8 cellular contexts compared by ENCODE assay signal in the genomic region with DNA sequence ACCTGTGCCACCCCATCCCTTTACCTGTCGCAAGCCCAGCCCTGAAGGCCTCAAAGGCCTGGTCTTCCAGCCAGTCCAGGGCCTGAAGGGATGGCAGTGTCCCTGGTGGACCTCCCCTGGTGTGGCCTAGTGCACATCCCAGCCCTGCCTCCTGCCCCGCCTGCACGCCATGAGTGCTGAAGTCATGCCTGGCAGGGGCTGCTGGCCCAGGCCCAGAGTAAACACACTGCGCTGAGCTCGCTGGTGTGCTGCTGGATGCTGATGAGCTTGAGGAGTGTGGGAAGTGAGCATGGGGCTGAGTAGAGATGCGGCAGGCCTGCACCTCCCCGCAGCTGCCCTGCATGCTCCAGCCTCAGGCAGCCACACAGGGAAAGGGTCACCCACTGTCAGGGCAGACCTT. TPM values are rescaled to one million over a fixed set of nuclear protein-coding genes. Genes with fewer than 3 reads are reported as not detected.
DNase-seq lines count a peak whose midpoint lies in the region; ATAC-seq and TF ChIP-seq lines count a peak whose summit lies in the region.

No MANE protein-coding gene starts in this region.

- H3K4me3 ChIP-seq in fibroblast of lung (replicated peaks in 1 of 4; ENCODE audit: control extremely low read depth in 1 of 4, insufficient read depth in 1 of 4, low read depth in 3 of 4, low read length in 4 of 4) (no peak overlapping the region), OCI-LY7 (ENCODE audit: low read depth, low read length, poor library complexity, severe bottlenecking) (no peak overlapping the region)

- DNase-seq in DMS 273 (lab: John Stamatoyannopoulos, UW; ENCODE audit: unreplicated experiment) (peak; percentile 88), NCI-H748 (lab: John Stamatoyannopoulos, UW; ENCODE audit: unreplicated experiment) (peak; percentile 63), fibroblast of lung (ENCODE audit: low read depth in 2 of 2) (peak; percentile 93 to 95), osteocyte (ENCODE audit: extremely low spot score, unreplicated experiment) (peak; percentile 96), OCI-LY7 (ENCODE audit: low spot score) (no peak)
- no peak for DNase-seq in activated naive CD8-positive, alpha-beta T cell treated with anti-CD3 and anti-CD28 coated beads for 36 hours

- no peaks in the 10 kb centered on the region for H3K27me3 ChIP-seq in fibroblast of lung (ENCODE audit: control insufficient read depth, insufficient read depth, low read length)

- H3K4me2 ChIP-seq in fibroblast of lung (ENCODE audit: extremely low read depth, insufficient read depth, low read length) (no peak overlapping the region), OCI-LY7 (ENCODE audit: low read length) (no peak overlapping the region)

- peaks cover 60% of the 10 kb centered on the region for H3K36me3 Mint-ChIP-seq in osteocyte (ENCODE audit: unreplicated experiment)
- no peaks in the 10 kb centered on the region for H3K36me3 Mint-ChIP-seq in activated naive CD8-positive, alpha-beta T cell treated with anti-CD3 and anti-CD28 coated beads for 36 hours

- H3K9me3 Mint-ChIP-seq in osteocyte (ENCODE audit: unreplicated experiment) = no peaks in the 10 kb centered on the region
- H3K9me3 Mint-ChIP-seq in activated naive CD8-positive, alpha-beta T cell treated with anti-CD3 and anti-CD28 coated beads for 36 hours = no peaks in the 10 kb centered on the region

- CTCF ChIA-PET in OCI-LY7 (lab: Charles Lee; ENCODE audit: unreplicated experiment) = no interaction called here

- peaks cover 52% of the 10 kb centered on the region for H3K4me1 Mint-ChIP-seq in osteocyte (ENCODE audit: unreplicated experiment)
- no peaks in the 10 kb centered on the region for H3K4me1 Mint-ChIP-seq in activated naive CD8-positive, alpha-beta T cell treated with anti-CD3 and anti-CD28 coated beads for 36 hours

- H3K27ac Mint-ChIP-seq in osteocyte (ENCODE audit: unreplicated experiment) = peak overlapping the region; percentile 98
- H3K27ac Mint-ChIP-seq in activated naive CD8-positive, alpha-beta T cell treated with anti-CD3 and anti-CD28 coated beads for 36 hours = no peak overlapping the region

- H3K27ac ChIP-seq in fibroblast of lung (ENCODE audit: insufficient read depth, low read length) (peak overlapping the region; percentile 56), OCI-LY7 (ENCODE audit: low read depth, low read length, poor library complexity, severe bottlenecking) (no peak overlapping the region)

- no peaks in the 10 kb centered on the region for H3K79me2 ChIP-seq in fibroblast of lung (ENCODE audit: control insufficient read depth, insufficient read depth, low read length)
- no peaks in the 10 kb centered on the region for H3K79me2 ChIP-seq in OCI-LY7 (ENCODE audit: insufficient read depth, low read depth, low read length)

- POLR2A ChIA-PET in OCI-LY7 (lab: Charles Lee) = no interaction called here

- no TSS peak for BruUV-seq in OCI-LY7 (replicated peaks; lab: Mats Ljungman, UMichigan)

- intact Hi-C loops in OCI-LY7 (cut with micrococcal nuclease; ENCODE audit: unreplicated experiment) = no loop called here

- H3K27me3 Mint-ChIP-seq in osteocyte (ENCODE audit: unreplicated experiment) = no peaks in the 10 kb centered on the region
- H3K27me3 Mint-ChIP-seq in activated naive CD8-positive, alpha-beta T cell treated with anti-CD3 and anti-CD28 coated beads for 36 hours = no peaks in the 10 kb centered on the region

- peak overlapping the region; percentile 42 for H3K4me3 Mint-ChIP-seq in osteocyte (ENCODE audit: unreplicated experiment)
- no peak overlapping the region for H3K4me3 Mint-ChIP-seq in activated naive CD8-positive, alpha-beta T cell treated with anti-CD3 and anti-CD28 coated beads for 36 hours

- peaks cover 4% of the 10 kb centered on the region for H3K36me3 ChIP-seq in fibroblast of lung (ENCODE audit: control insufficient read depth, insufficient read depth, low read length)
- H3K36me3 ChIP-seq in OCI-LY7 (ENCODE audit: insufficient read depth, low read length) = no peaks in the 10 kb centered on the region

- TF ChIP-seq CTCF in fibroblast of lung (conservative IDR thresholded peaks at IDR 0.05 in 1 of 2, IDR thresholded peaks at IDR 0.05 in 1 of 2; ENCODE audit: low read depth in 1 of 2, low read length in 2 of 2) = no peak
- no peak for TF ChIP-seq CTCF in osteocyte (IDR thresholded peaks at IDR 0.05)
- no peak for TF ChIP-seq CTCF in OCI-LY7 (conservative IDR thresholded peaks at IDR 0.05; ENCODE audit: low read length)

- ATAC-seq in HG02763 (IDR thresholded peaks at IDR 0.05; ENCODE audit: unreplicated experiment) (no peak), GM19324 (IDR thresholded peaks at IDR 0.05; ENCODE audit: low FRiP score, unreplicated experiment) (no peak)

- H3K4me1 ChIP-seq in fibroblast of lung (ENCODE audit: control insufficient read depth, extremely low read depth, insufficient read depth, low read length) (peaks cover 10% of the 10 kb centered on the region), OCI-LY7 (ENCODE audit: insufficient read depth, low read length, poor library complexity, severe bottlenecking) (no peaks in the 10 kb centered on the region)

- H3K9me3 ChIP-seq in fibroblast of lung (ENCODE audit: control insufficient read depth, insufficient read depth, low read depth, low read length) (no peaks in the 10 kb centered on the region), OCI-LY7 (ENCODE audit: low read length) (no peaks in the 10 kb centered on the region)

- H2AFZ ChIP-seq in fibroblast of lung (ENCODE audit: low read length) (peak overlapping the region; percentile 15), OCI-LY7 (ENCODE audit: low read length) (no peak overlapping the region)

- H3K9ac ChIP-seq in fibroblast of lung (ENCODE audit: insufficient read depth, low read length) = no peak overlapping the region

- no peaks in the 10 kb centered on the region for H4K20me1 ChIP-seq in fibroblast of lung (ENCODE audit: control insufficient read depth, extremely low read depth, insufficient read depth, low read length)
- no peaks in the 10 kb centered on the region for H4K20me1 ChIP-seq in OCI-LY7 (ENCODE audit: insufficient read depth, low read length)

- H3K9me2 ChIP-seq in OCI-LY7 (ENCODE audit: insufficient read depth, low read length) = no peaks in the 10 kb centered on the region

RNA-seq across cellular contexts. Expression of gene HTRA1, which starts 43.2 kb away (rescaled TPM):
- total RNA-seq in fibroblast of lung (109 and 198 TPM in 2 replicates), osteocyte (1,546 and 1,638 TPM in 2 replicates), OCI-LY7 (2022) (not detected in 2 replicates)
- polyA plus RNA-seq in fibroblast of lung = 178 and 216 TPM in 2 replicates
- 143 and 170 TPM in 2 replicates for polyA plus RNA-seq in fibroblast of lung (2012)
- polyA minus RNA-seq in fibroblast of lung (ENCODE audit: low replicate concordance) = 24.3 and 53.8 TPM in 2 replicates
- total RNA-seq in activated naive CD8-positive, alpha-beta T cell treated with anti-CD3 and anti-CD28 coated beads for 36 hours = not detected
- not detected in 2 replicates for total RNA-seq in OCI-LY7 (2014; rRNA removed; shearing (Covaris generic))

RNA-seq across cellular contexts. Expression of gene ARMS2, which starts 50.1 kb away (rescaled TPM):
- total RNA-seq in fibroblast of lung (not detected in 2 replicates), osteocyte (not detected in 2 replicates), OCI-LY7 (2022) (not detected in 2 replicates)
- not detected in 2 replicates for polyA plus RNA-seq in fibroblast of lung
- not detected in 2 replicates for polyA plus RNA-seq in fibroblast of lung (2012)
- polyA minus RNA-seq in fibroblast of lung (ENCODE audit: low replicate concordance) = not detected in 2 replicates
- not detected for total RNA-seq in activated naive CD8-positive, alpha-beta T cell treated with anti-CD3 and anti-CD28 coated beads for 36 hours
- total RNA-seq in OCI-LY7 (2014; rRNA removed; shearing (Covaris generic)) = not detected in 2 replicates

RNA-seq across cellular contexts. Expression of gene DMBT1, which starts 56.0 kb away (rescaled TPM):
- total RNA-seq in fibroblast of lung (under 0.01 TPM in 2 replicates), osteocyte (0.08 TPM in 2 replicates), OCI-LY7 (2022) (not detected in 2 replicates)
- not detected in 2 replicates for polyA plus RNA-seq in fibroblast of lung
- not detected in 2 replicates for polyA plus RNA-seq in fibroblast of lung (2012)
- not detected in 2 replicates for polyA minus RNA-seq in fibroblast of lung (ENCODE audit: low replicate concordance)
- total RNA-seq in activated naive CD8-positive, alpha-beta T cell treated with anti-CD3 and anti-CD28 coated beads for 36 hours = not detected
- not detected in 2 replicates for total RNA-seq in OCI-LY7 (2014; rRNA removed; shearing (Covaris generic))

Comparison
In these comparisons a context has a peak if more than half of its experiments do, and no peak if none do; other contexts are left out.
1. DNase-seq: peak in DMS 273 (single experiment), NCI-H748 (single experiment), fibroblast of lung (2 of 2) and osteocyte (single experiment); none in activated naive CD8-positive, alpha-beta T cell treated with anti-CD3 and anti-CD28 coated beads for 36 hours (single experiment) and OCI-LY7 (single experiment).
2. RNA of gene HTRA1, which starts 43.2 kb away (total RNA-seq): 1,546 to 1,638 TPM in osteocyte and 109 to 198 TPM in fibroblast of lung; not detected in OCI-LY7 and not detected in activated naive CD8-positive, alpha-beta T cell treated with anti-CD3 and anti-CD28 coated beads for 36 hours; every median in the first group is over 100 times any median in the second.